ENCODE assay signal across 15 cellular contexts in genomic region chr3:9903904-9904303, GRCh38. TPM values are rescaled to one million over a fixed set of nuclear protein-coding genes. Genes with fewer than 3 reads are reported as not detected.
DNase-seq lines count a peak whose midpoint lies in the region; TF ChIP-seq lines count a peak whose summit lies in the region.
"Had no signal": no experiment of that assay in that cellular context is flagged by ENCODE, and none has a peak within 500 bp of the region (broad histone marks: within the 10 kb centered on the region; RNA-seq: fewer than 3 reads in every experiment).

No MANE protein-coding gene starts in this region.

- no peaks in the 10 kb centered on the region for H4K20me1 ChIP-seq in osteoblast (ENCODE audit: insufficient read depth, low read length)

- peaks cover 26% of the 10 kb centered on the region for H3K4me1 ChIP-seq in osteoblast (ENCODE audit: insufficient read depth, low read length)
- H3K4me1 ChIP-seq in esophagus squamous epithelium: peaks cover 5 to 33% (median 10%) of the 10 kb centered on the region in 3 donors

- H3K27me3 ChIP-seq in osteoblast (ENCODE audit: insufficient read depth, low read length) (no peaks in the 10 kb centered on the region), esophagus squamous epithelium (no peaks in the 10 kb centered on the region)
- H3K27me3 ChIP-seq: brain microvascular endothelial cell, gastroesophageal sphincter, Peyer's patch had no signal

- 68 to 93% methylated on average over 1 to 4 of the region's 4 CpGs for WGBS in esophagus squamous epithelium, 2 donors

- H3K27ac ChIP-seq in 22Rv1 (peak overlapping the region; percentile 100; the same call in 1 of the 2 replicates), coronary artery (peak overlapping the region in 1 of 2 donors; percentile 83), osteoblast (ENCODE audit: low read depth, low read length) (peak overlapping the region; percentile 67), esophagus squamous epithelium (peak overlapping the region in 2 of 4 donors; percentile 77 to 83)
- H3K27ac ChIP-seq: brain microvascular endothelial cell, HL-60 had no signal

- no peaks in the 10 kb centered on the region for H3K36me3 ChIP-seq in osteoblast (ENCODE audit: insufficient read depth, low read length)
- peaks cover 0 to 30% (median 0%) of the 10 kb centered on the region in 3 donors for H3K36me3 ChIP-seq in esophagus squamous epithelium
- H3K36me3 ChIP-seq: brain microvascular endothelial cell, gastroesophageal sphincter had no signal

- DNase-seq in NCI-H2029 (lab: John Stamatoyannopoulos, UW) (peak; percentile 45), coronary artery (ENCODE audit: low spot score) (no peak), osteoblast (ENCODE audit: insufficient read length, low spot score, missing footprints) (no peak), NCI-H1417 treated with DMSO at 0.1 percent for 48 hours (lab: John Stamatoyannopoulos, UW) (no peak), SW480 (ENCODE audit: low spot score) (no peak), esophagus squamous epithelium (lab: John Stamatoyannopoulos, UW) (no peak), NCI-H2107 (lab: John Stamatoyannopoulos, UW) (no peak)
- DNase-seq: brain microvascular endothelial cell, GDM1, NCI-H526 treated with DMSO at 0.1 percent for 48 hours, Peyer's patch had no signal

- H3K79me2 ChIP-seq in osteoblast (ENCODE audit: insufficient read depth, low read length): no peaks in the 10 kb centered on the region

- H3K9me3 ChIP-seq in osteoblast (ENCODE audit: low read depth, low read length) (no peaks in the 10 kb centered on the region), esophagus squamous epithelium (no peaks in the 10 kb centered on the region)
- H3K9me3 ChIP-seq: gastroesophageal sphincter, Peyer's patch had no signal

- H3K4me2 ChIP-seq in osteoblast (ENCODE audit: insufficient read depth, low read length): peak overlapping the region; percentile 81

- intact Hi-C loops in esophagus squamous epithelium (cut with DNase I): no loop called here

- H3K4me3 ChIP-seq in coronary artery: peak overlapping the region; percentile 66
- H3K4me3 ChIP-seq in osteoblast (ENCODE audit: insufficient read depth, low read length): no peak overlapping the region
- H3K4me3 ChIP-seq in esophagus squamous epithelium: peak overlapping the region in 2 of 4 donors; percentile 47 to 65
- H3K4me3 ChIP-seq: gastroesophageal sphincter had no signal

- no peak for TF ChIP-seq POLR2A in esophagus squamous epithelium (IDR thresholded peaks at IDR 0.05)

- peak overlapping the region; percentile 83 for H2AFZ ChIP-seq in osteoblast (ENCODE audit: low read length)

- TF ChIP-seq CTCF in 22Rv1 (IDR thresholded peaks at IDR 0.05) (no peak), coronary artery (IDR thresholded peaks at IDR 0.05) (no peak), osteoblast (IDR thresholded peaks at IDR 0.05; ENCODE audit: extremely low read depth, low read depth, low read length) (no peak), esophagus squamous epithelium (IDR thresholded peaks at IDR 0.05) (no peak)

RNA-seq across cellular contexts. Expression of gene IL17RE, which starts 1.3 kb away (rescaled TPM):
- 0.29 and 0.72 TPM in 2 replicates for total RNA-seq in osteoblast
- total RNA-seq in esophagus squamous epithelium: 10 to 100 TPM in 3 of 4 donors, 1 to 10 TPM in 1; 7.5 to 15.3 (median 12.1) TPM

RNA-seq across cellular contexts. Expression of gene IL17RC, which starts 13.0 kb away (rescaled TPM):
- 42.1 and 47.0 TPM in 2 replicates for total RNA-seq in osteoblast
- total RNA-seq in esophagus squamous epithelium: 10 to 100 TPM; 30.6 to 48.7 (median 37.4) TPM

RNA-seq across cellular contexts. Expression of gene JAGN1, which starts 13.5 kb away (rescaled TPM):
- 21.8 and 26.1 TPM in 2 replicates for total RNA-seq in osteoblast
- total RNA-seq in esophagus squamous epithelium: 10 to 100 TPM; 24.7 to 40.8 (median 33.3) TPM

RNA-seq across cellular contexts. Expression of gene CIDEC, which starts 23.9 kb away (rescaled TPM):
- total RNA-seq in osteoblast (not detected in 2 replicates), esophagus squamous epithelium (not detected)
- total RNA-seq: activated naive CD4-positive, alpha-beta T cell treated with anti-CD3 and anti-CD28 coated beads for 36 hours had no signal

RNA-seq across cellular contexts. Expression of gene CRELD1, which starts 29.7 kb away (rescaled TPM):
- total RNA-seq in osteoblast (7.6 and 10.3 TPM in 2 replicates), esophagus squamous epithelium (10 to 100 TPM; 10.8 to 17.0 (median 13.8) TPM)
